In the genomic region with DNA sequence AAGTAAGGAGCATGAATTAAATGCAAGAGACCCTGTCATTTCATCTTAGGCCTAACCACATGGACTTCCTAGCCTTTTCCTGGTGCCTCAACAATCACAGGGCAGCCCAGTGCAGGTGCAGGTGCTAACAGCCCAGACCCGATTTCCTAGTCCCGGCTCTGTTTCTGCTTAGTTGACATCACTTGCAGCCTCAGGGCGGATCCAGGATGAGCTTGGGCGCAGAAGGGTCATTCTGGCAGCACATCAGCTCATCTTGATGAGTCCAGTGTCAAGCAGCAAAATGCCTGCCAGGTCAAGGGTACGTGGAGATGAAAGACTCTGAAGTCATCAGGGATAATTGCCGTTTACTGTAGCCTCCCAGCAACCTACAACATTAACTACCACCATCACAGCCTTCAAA, we compare ENCODE assay signal across 22 cellular contexts. TPM values are rescaled to one million over a fixed set of nuclear protein-coding genes. Genes with fewer than 3 reads are reported as not detected.
"Had no signal": no experiment of that assay in that cellular context is flagged by ENCODE, and none has a peak within 500 bp of the region (broad histone marks: within the 10 kb centered on the region; RNA-seq: fewer than 3 reads in every experiment).

No MANE protein-coding gene starts in this region.

- H3K27me3 ChIP-seq: body of pancreas, dorsolateral prefrontal cortex, foreskin keratinocyte, left lung, stomach had no signal

- H3K4me3 Mint-ChIP-seq: activated CD4-positive, alpha-beta T cell treated with anti-CD3 and anti-CD28 coated beads for 36 hours; activated T-helper 1 cell treated with anti-CD3 and anti-CD28 coated beads, Interleukin-12 subunit alpha, Interleukin-12 subunit beta, Interleukin-2, Interleukin-4 antibody, amounts not matched to agents 30 ng/mL and 10 ng/mL and 1 ng/mL, durations not matched to agents 14 hours and 24 hours and 36 hours; mesothelial cell of epicardium; T-helper 2 cell treated with Interferon-gamma antibody and Interleukin-4, amounts not matched to agents 5 μg/mL and 100 μg/mL, for 36 hours; type B pancreatic cell; WTC11 had no signal

- H3K9me3 Mint-ChIP-seq: activated T-helper 1 cell treated with anti-CD3 and anti-CD28 coated beads, Interleukin-12 subunit alpha, Interleukin-12 subunit beta, Interleukin-2, Interleukin-4 antibody, amounts not matched to agents 30 ng/mL and 10 ng/mL and 1 ng/mL, durations not matched to agents 14 hours and 24 hours and 36 hours; T-helper 2 cell treated with Interferon-gamma antibody and Interleukin-4, amounts not matched to agents 5 μg/mL and 100 μg/mL, for 36 hours; type B pancreatic cell had no signal

- H3K36me3 ChIP-seq: left lung, stomach had no signal

- H3K4me1 ChIP-seq: left lung had no signal

- H3K27ac Mint-ChIP-seq: mesothelial cell of epicardium; progenitor cell of endocrine pancreas; T-helper 2 cell treated with Interferon-gamma antibody and Interleukin-4, amounts not matched to agents 5 μg/mL and 100 μg/mL, for 36 hours; WTC11 had no signal

- DNase-seq: activated CD4-positive, alpha-beta T cell treated with anti-CD3 and anti-CD28 coated beads for 36 hours; activated CD4-positive, alpha-beta T cell treated with anti-CD3 and anti-CD28 coated beads, Interleukin-2, amount 50 U/mL, for 48 hours; activated naive CD4-positive, alpha-beta T cell treated with Interleukin-2 at 50 U/mL for 16 hours; body of pancreas; dorsolateral prefrontal cortex; foreskin keratinocyte; glutamatergic neuron; kidney; left lung; right cardiac atrium; stomach had no signal

- ATAC-seq: body of pancreas, WTC11 had no signal

- H3K27me3 Mint-ChIP-seq: activated CD4-positive, alpha-beta T cell treated with anti-CD3 and anti-CD28 coated beads for 36 hours; progenitor cell of endocrine pancreas; type B pancreatic cell had no signal

- H3K27ac ChIP-seq: body of pancreas, foreskin keratinocyte, left lung, stomach had no signal

- H3K9me3 ChIP-seq: body of pancreas, left lung, stomach had no signal

- H3K4me1 Mint-ChIP-seq: mesothelial cell of epicardium had no signal

- H3K36me3 Mint-ChIP-seq: mesothelial cell of epicardium, type B pancreatic cell had no signal

- H3K4me3 ChIP-seq: body of pancreas, dorsolateral prefrontal cortex, left lung, stomach had no signal

RNA-seq across cellular contexts. Expression of a gene that starts 39.5 kb away (rescaled TPM):
- total RNA-seq: fibroblast of lung, foreskin keratinocyte had no signal
- polyA plus RNA-seq: foreskin keratinocyte, neural cell had no signal

RNA-seq across cellular contexts. Expression of a gene that starts 54.4 kb away (rescaled TPM):
- total RNA-seq: activated CD4-positive, alpha-beta T cell treated with anti-CD3 and anti-CD28 coated beads for 36 hours; activated T-helper 1 cell treated with anti-CD3 and anti-CD28 coated beads, Interleukin-12 subunit alpha, Interleukin-12 subunit beta, Interleukin-2, Interleukin-4 antibody, amounts not matched to agents 30 ng/mL and 10 ng/mL and 1 ng/mL, durations not matched to agents 14 hours and 24 hours and 36 hours; body of pancreas; dorsolateral prefrontal cortex; fibroblast of lung; foreskin keratinocyte; kidney; left lung; lung microvascular endothelial cell; mesothelial cell of epicardium; omental fat pad; progenitor cell of endocrine pancreas; right cardiac atrium; stomach; temporal lobe had no signal
- polyA plus RNA-seq: fibroblast of lung, foreskin keratinocyte, neural cell, right cardiac atrium, stomach had no signal
